ENCODE assay signal across 31 cellular contexts in the genomic region with DNA sequence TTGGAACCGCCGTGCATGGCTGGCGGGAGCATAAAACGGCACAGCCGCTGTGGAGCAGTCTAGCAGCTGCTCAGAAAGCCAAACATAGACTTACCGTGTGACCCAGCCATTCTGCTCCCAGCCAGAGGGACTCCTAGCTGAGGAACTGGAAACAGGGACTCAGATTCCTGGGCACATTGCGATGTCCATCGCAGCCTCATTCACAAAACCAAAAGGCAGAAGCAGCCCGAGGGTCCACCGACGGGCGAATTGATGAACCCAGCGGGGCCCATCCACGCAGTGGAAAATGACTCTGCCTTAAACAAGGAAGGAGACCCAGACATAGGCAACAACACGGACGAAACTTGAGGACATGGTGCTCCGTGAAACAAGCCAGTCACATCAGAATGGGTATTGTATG. TPM values are rescaled to one million over a fixed set of nuclear protein-coding genes. Genes with fewer than 3 reads are reported as not detected.
DNase-seq lines count a peak whose midpoint lies in the region; ATAC-seq and TF ChIP-seq lines count a peak whose summit lies in the region.
"Had no signal": no experiment of that assay in that cellular context is flagged by ENCODE, and none has a peak within 500 bp of the region (broad histone marks: within the 10 kb centered on the region; RNA-seq: fewer than 3 reads in every experiment).

No MANE protein-coding gene starts in this region.

- no peak overlapping the region for H2AFZ ChIP-seq in H9 (ENCODE audit: low read length)

- H3K27me3 Mint-ChIP-seq in CD14-positive monocyte (ENCODE audit: low read depth in 3 of 3) = peaks cover 1 to 21% (median 12%) of the 10 kb centered on the region in 3 donors
- H3K27me3 Mint-ChIP-seq in H9 (ENCODE audit: low read depth) = peaks cover 56% of the 10 kb centered on the region
- peaks cover 62% of the 10 kb centered on the region for H3K27me3 Mint-ChIP-seq in progenitor cell of endocrine pancreas
- no peaks in the 10 kb centered on the region for H3K27me3 Mint-ChIP-seq in endothelial cell (ENCODE audit: unreplicated experiment)
- H3K27me3 Mint-ChIP-seq in MCF 10A (ENCODE audit: insufficient read depth, unreplicated experiment) = peaks cover 50% of the 10 kb centered on the region

- no peak overlapping the region for H2BK15ac ChIP-seq in H9 (ENCODE audit: low read depth, low read length)

- DNase-seq in CD14-positive monocyte (ENCODE audit: low spot score) (peak; percentile 27), H9 (peak; percentile 14), islet precursor cell (peak; percentile 42), progenitor cell of endocrine pancreas (ENCODE audit: low spot score, unreplicated experiment) (no peak), endothelial cell (ENCODE audit: low spot score) (no peak), MCF 10A (ENCODE audit: unreplicated experiment) (no peak), foreskin keratinocyte (no peak)
- DNase-seq: C1 segment of cervical spinal cord, Caco-2, DMS 273 treated with DMSO at 0.1 percent for 48 hours, DMS79, EL, GDM1, GOT3, Kasumi-1, MV-4-11, NCI-H1105 treated with DMSO at 0.1 percent for 48 hours, NCI-H146, NCI-H1930, NCI-H2107, NCI-H524, NCI-H774, SJCRH30 had no signal

- no peak overlapping the region for H2AK5ac ChIP-seq in H9 (ENCODE audit: insufficient read length, low read length)

- no peaks in the 10 kb centered on the region for H4K20me1 ChIP-seq in H9 (ENCODE audit: control insufficient read depth, insufficient read depth, insufficient read length)

- H4K91ac ChIP-seq in H9 (ENCODE audit: insufficient read length, low read depth, low read length) = no peak overlapping the region

- H2BK20ac ChIP-seq in H9 (ENCODE audit: low read depth, low read length, poor library complexity, severe bottlenecking) = no peak overlapping the region

- WGBS in H9 (ENCODE audit: extremely low coverage, insufficient read length, low lambda C conversion rate) = no CpG with 5 or more reads among the region's 17 CpGs
- WGBS in gastroesophageal sphincter (ENCODE audit: low coverage in 1 of 2), 2 donors = 74 to 95% methylated on average over 3 to 15 of the region's 17 CpGs

- no peak for TF ChIP-seq EP300 in gastroesophageal sphincter (IDR thresholded peaks at IDR 0.05)

- no peak overlapping the region for H4K8ac ChIP-seq in H9 (replicated peaks; ENCODE audit: insufficient read length, low read depth, low read length)

- H3K4me1 ChIP-seq in H9 (ENCODE audit: insufficient read depth, low read length) = no peaks in the 10 kb centered on the region
- H3K4me1 ChIP-seq in gastroesophageal sphincter = no peaks in the 10 kb centered on the region
- H3K4me1 ChIP-seq in foreskin keratinocyte = no peaks in the 10 kb centered on the region
- H3K4me1 ChIP-seq: Caco-2, SJCRH30 had no signal

- H3K56ac ChIP-seq in H9 (ENCODE audit: insufficient read length, low read depth, low read length) = no peak overlapping the region

- intact Hi-C loops in CD14-positive monocyte (cut with micrococcal nuclease) (no loop called here), MCF 10A (cut with micrococcal nuclease) (no loop called here)

- H3K9me3 ChIP-seq in H9 (ENCODE audit: control insufficient read depth, low read depth, low read length) = no peaks in the 10 kb centered on the region
- peaks cover 0 to 19% (median 0%) of the 10 kb centered on the region in 3 donors for H3K9me3 ChIP-seq in gastroesophageal sphincter
- H3K9me3 ChIP-seq: SJCRH30 had no signal

- H3K9ac ChIP-seq in H9 (ENCODE audit: extremely low read depth, insufficient read length, low read length) = no peak overlapping the region

- H3K27ac Mint-ChIP-seq in CD14-positive monocyte (no peak overlapping the region), H9 (no peak overlapping the region), progenitor cell of endocrine pancreas (peak overlapping the region; percentile 20), endothelial cell (ENCODE audit: unreplicated experiment) (no peak overlapping the region), MCF 10A (ENCODE audit: low read depth, unreplicated experiment) (no peak overlapping the region)
- H3K27ac Mint-ChIP-seq: CD8-positive, alpha-beta T cell had no signal

- H3K23me2 ChIP-seq in H9 (ENCODE audit: insufficient read length, low read depth, low read length, poor library complexity, severe bottlenecking) = no peaks in the 10 kb centered on the region

- H3K27me3 ChIP-seq in H9 (ENCODE audit: insufficient read depth, low read length) (no peaks in the 10 kb centered on the region), gastroesophageal sphincter (peaks cover 41% of the 10 kb centered on the region), foreskin keratinocyte (no peaks in the 10 kb centered on the region)

- no peak overlapping the region for H3K23ac ChIP-seq in H9 (ENCODE audit: insufficient read length, low read depth, low read length)

- peaks cover 4 to 13% (median 7%) of the 10 kb centered on the region in 7 donors for H3K9me3 Mint-ChIP-seq in CD14-positive monocyte
- peaks cover 14 to 17% of the 10 kb centered on the region in 2 experiments for H3K9me3 Mint-ChIP-seq in H9
- peaks cover 14% of the 10 kb centered on the region for H3K9me3 Mint-ChIP-seq in progenitor cell of endocrine pancreas (ENCODE audit: low read depth)
- no peaks in the 10 kb centered on the region for H3K9me3 Mint-ChIP-seq in endothelial cell (ENCODE audit: unreplicated experiment)
- peaks cover 3% of the 10 kb centered on the region for H3K9me3 Mint-ChIP-seq in MCF 10A (ENCODE audit: unreplicated experiment)

- H2BK12ac ChIP-seq in H9 (ENCODE audit: insufficient read length, low read depth, low read length) = no peak overlapping the region

- POLR2A ChIA-PET in MCF 10A (lab: Yijun Ruan, JAX) = interaction anchor here (0.5 kb wide), 1 partner anchor 860 kb away, joined by 3 read pairs; no protein-coding TSS in a partner anchor

- H4K5ac ChIP-seq in H9 (ENCODE audit: insufficient read length, low read depth, low read length) = no peak overlapping the region

- no TSS peak for BruUV-seq in MCF 10A (replicated peaks; lab: Mats Ljungman, UMichigan)

- H3K79me1 ChIP-seq in H9 (ENCODE audit: insufficient read depth, low read depth, low read length, poor library complexity, severe bottlenecking) = no peaks in the 10 kb centered on the region

- TF ChIP-seq CTCF in CD14-positive monocyte (IDR thresholded peaks at IDR 0.05) (no peak), H9 (conservative IDR thresholded peaks at IDR 0.05) (no peak), progenitor cell of endocrine pancreas (IDR thresholded peaks at IDR 0.05; ENCODE audit: unreplicated experiment) (no peak), gastroesophageal sphincter (IDR thresholded peaks at IDR 0.05) (no peak), endothelial cell (IDR thresholded peaks at IDR 0.05; ENCODE audit: unreplicated experiment) (no peak), MCF 10A (IDR thresholded peaks at IDR 0.05; ENCODE audit: unreplicated experiment) (no peak), foreskin keratinocyte (conservative IDR thresholded peaks at IDR 0.05) (no peak)

- no peaks in the 10 kb centered on the region for H3K4me1 Mint-ChIP-seq in CD14-positive monocyte
- H3K4me1 Mint-ChIP-seq in H9 = peaks cover 0 to 3% of the 10 kb centered on the region in 2 experiments; a peak in 1 of 4 replicates
- H3K4me1 Mint-ChIP-seq in progenitor cell of endocrine pancreas (ENCODE audit: low read depth) = no peaks in the 10 kb centered on the region
- H3K4me1 Mint-ChIP-seq in endothelial cell (ENCODE audit: unreplicated experiment) = peaks cover 8% of the 10 kb centered on the region
- no peaks in the 10 kb centered on the region for H3K4me1 Mint-ChIP-seq in MCF 10A (ENCODE audit: insufficient read depth, unreplicated experiment)

- no peaks in the 10 kb centered on the region for H3K36me3 ChIP-seq in gastroesophageal sphincter
- H3K36me3 ChIP-seq: SJCRH30 had no signal

- H3K4me3 ChIP-seq in gastroesophageal sphincter = no peak overlapping the region
- H3K4me3 ChIP-seq: GM12878, K562, SJCRH30 had no signal

- H3K4me2 ChIP-seq in H9 (ENCODE audit: insufficient read depth, insufficient read length, low read length) = no peak overlapping the region

- H3K27ac ChIP-seq in H9 (ENCODE audit: insufficient read length, low read depth, low read length) = no peak overlapping the region
- H3K27ac ChIP-seq in gastroesophageal sphincter = no peak overlapping the region
- no peak overlapping the region for H3K27ac ChIP-seq in foreskin keratinocyte
- H3K27ac ChIP-seq: SJCRH30 had no signal

- H2BK5ac ChIP-seq in H9 (ENCODE audit: insufficient read length, low read length) = no peak overlapping the region

- ATAC-seq in gastroesophageal sphincter (no peak), foreskin keratinocyte (no peak)
- ATAC-seq: CD8-positive, alpha-beta T cell; GM12878; HCT116; K562; SK-N-SH treated with all-trans-retinoic acid at 6 μM for 48 hours had no signal

- H3K36me3 Mint-ChIP-seq in CD14-positive monocyte = no peaks in the 10 kb centered on the region
- H3K36me3 Mint-ChIP-seq in H9 (ENCODE audit: insufficient read depth in 1 of 3, low read depth in 3 of 3) = no peaks in the 10 kb centered on the region
- no peaks in the 10 kb centered on the region for H3K36me3 Mint-ChIP-seq in progenitor cell of endocrine pancreas (ENCODE audit: insufficient read depth)
- H3K36me3 Mint-ChIP-seq in endothelial cell (ENCODE audit: low read depth, unreplicated experiment) = no peaks in the 10 kb centered on the region
- peaks cover 5% of the 10 kb centered on the region for H3K36me3 Mint-ChIP-seq in MCF 10A (ENCODE audit: insufficient read depth, unreplicated experiment)

- no peaks in the 10 kb centered on the region for H3K79me2 ChIP-seq in H9 (ENCODE audit: insufficient read depth, low read length)

- H3K4me3 Mint-ChIP-seq in CD14-positive monocyte (no peak overlapping the region), H9 (no peak overlapping the region), progenitor cell of endocrine pancreas (ENCODE audit: low read depth) (no peak overlapping the region), endothelial cell (ENCODE audit: unreplicated experiment) (no peak overlapping the region), MCF 10A (ENCODE audit: unreplicated experiment) (no peak overlapping the region)
- H3K4me3 Mint-ChIP-seq: CD8-positive, alpha-beta T cell had no signal

- no peak overlapping the region for H3T11ph ChIP-seq in H9 (ENCODE audit: low read length)

- CTCF ChIA-PET in MCF 10A (lab: Yijun Ruan, JAX) = interaction anchor here (0.5 kb wide), 1 partner anchor 273 kb away, joined by 3 read pairs; no protein-coding TSS in a partner anchor

- no peak overlapping the region for H3K4ac ChIP-seq in H9 (ENCODE audit: low read depth, low read length)

- H3K14ac ChIP-seq in H9 (ENCODE audit: insufficient read depth, low read length) = no peak overlapping the region; the same call in 1 of the 2 replicates

- H2BK120ac ChIP-seq in H9 (ENCODE audit: low read depth, low read length, poor library complexity, severe bottlenecking) = no peak overlapping the region

- no peak overlapping the region for H3K18ac ChIP-seq in H9 (ENCODE audit: insufficient read length, low read depth, low read length)

- TF ChIP-seq POLR2A in gastroesophageal sphincter (IDR thresholded peaks at IDR 0.05) = no peak

RNA-seq across cellular contexts. Expression of a gene that starts 5.7 kb away (rescaled TPM):
- polyA plus RNA-seq in CD14-positive monocyte (not detected), foreskin keratinocyte (not detected in 2 replicates)
- total RNA-seq in H9 (2021) (0.02 TPM in 1 of 2 replicates, not detected in the other), progenitor cell of endocrine pancreas (not detected in 2 replicates), gastroesophageal sphincter (100 to 1,000 TPM in 1 of 4 donors, 1 to 10 TPM in 1, under 1 TPM in 2; 0.13 to 199 (median 0.60) TPM), endothelial cell (ENCODE audit: unreplicated experiment) (not detected), MCF 10A (2022) (not detected in 2 replicates), foreskin keratinocyte (not detected in 2 replicates)
- total RNA-seq: A673; Caco-2; CD8-positive, alpha-beta T cell; M059J; SJCRH30 had no signal
- polyA plus RNA-seq: GM12878 had no signal

RNA-seq across cellular contexts. Expression of a gene that starts 59.4 kb away (rescaled TPM):
- not detected for polyA plus RNA-seq in CD14-positive monocyte
- total RNA-seq in H9 (2021) = not detected in 2 replicates
- 0.02 TPM in 1 of 2 replicates, not detected in the other for total RNA-seq in progenitor cell of endocrine pancreas
- total RNA-seq in gastroesophageal sphincter = under 1 TPM in 2 of 4 donors, not detected in 2; 0.02 to 0.31 TPM
- not detected for total RNA-seq in endothelial cell (ENCODE audit: unreplicated experiment)
- not detected in 2 replicates for total RNA-seq in MCF 10A (2022)
- total RNA-seq in foreskin keratinocyte = not detected in 2 replicates
- not detected in 2 replicates for polyA plus RNA-seq in foreskin keratinocyte
- total RNA-seq: A673; CD8-positive, alpha-beta T cell; GM12878; K562; M059J; SJCRH30 had no signal
- polyA plus RNA-seq: K562 had no signal

Comparison
In these comparisons a context has a peak if more than half of its experiments do, and no peak if none do; other contexts are left out.
1. DNase-seq: peak in CD14-positive monocyte (single experiment), H9 (single experiment) and islet precursor cell (single experiment); none in progenitor cell of endocrine pancreas (single experiment), endothelial cell (single experiment), MCF 10A (single experiment) and foreskin keratinocyte (0 of 2).